Comparison of ENCODE assay signal across 14 cellular contexts in the genomic region with DNA sequence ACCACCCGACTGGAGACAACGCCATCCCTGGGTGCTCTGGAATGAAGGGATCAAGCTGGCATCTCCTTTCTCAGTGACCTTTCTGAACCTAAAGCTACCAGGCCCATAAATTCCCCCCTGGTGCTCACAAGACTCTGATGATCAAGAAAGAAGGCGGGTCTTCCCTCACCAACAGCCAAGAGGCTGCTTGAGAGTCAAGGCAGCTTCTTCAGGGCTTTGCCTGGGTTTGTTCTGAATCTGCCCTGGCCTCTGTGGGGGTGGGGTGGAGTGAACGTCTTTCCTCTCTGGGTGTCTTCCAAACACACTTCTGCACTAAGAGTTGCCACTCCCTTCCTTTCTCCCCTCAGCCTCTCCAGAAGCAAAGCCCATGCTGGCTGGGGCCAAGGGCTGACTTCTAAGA. TPM values are rescaled to one million over a fixed set of nuclear protein-coding genes. Genes with fewer than 3 reads are reported as not detected.
A peak's percentile ranks its signal among the peaks of the same experiment; 100 is the strongest.
DNase-seq lines count a peak whose midpoint lies in the region; ATAC-seq and TF ChIP-seq lines count a peak whose summit lies in the region.
"Had no signal": no experiment of that assay in that cellular context is flagged by ENCODE, and none has a peak within 500 bp of the region (broad histone marks: within the 10 kb centered on the region; RNA-seq: fewer than 3 reads in every experiment).

No MANE protein-coding gene starts in this region.

- in situ Hi-C loops in HAP-1 (cut with MboI; ENCODE audit: low sequenced_read_pairs) = no loop called here

- ATAC-seq in CD8-positive, alpha-beta T cell = peak; percentile 53
- ATAC-seq in activated B cell treated with CpG ODN at 0.5 μM for 24 hours (ENCODE audit: low read depth) (no peak), HG02678 (IDR thresholded peaks at IDR 0.05; ENCODE audit: unreplicated experiment) (no peak)
- ATAC-seq: foreskin keratinocyte had no signal

- peak overlapping the region; percentile 18 for H3K4me3 ChIP-seq in CD8-positive, alpha-beta T cell (ENCODE audit: low read depth, low read length)
- H3K4me3 ChIP-seq in sigmoid colon (no peak overlapping the region), HAP-1 (no peak overlapping the region)
- H3K4me3 ChIP-seq: transverse colon had no signal

- peaks cover 96% of the 10 kb centered on the region for H3K4me1 Mint-ChIP-seq in CD8-positive, alpha-beta T cell (ENCODE audit: low read depth)
- H3K4me1 Mint-ChIP-seq in activated B cell treated with CpG ODN at 0.5 μM for 24 hours = no peaks in the 10 kb centered on the region
- peaks cover 95% of the 10 kb centered on the region for H3K4me1 Mint-ChIP-seq in activated naive CD4-positive, alpha-beta T cell treated with anti-CD3 and anti-CD28 coated beads for 36 hours (ENCODE audit: low read depth)
- H3K4me1 Mint-ChIP-seq in osteocyte (ENCODE audit: unreplicated experiment) = no peaks in the 10 kb centered on the region

- TF ChIP-seq POLR2A in sigmoid colon (IDR thresholded peaks at IDR 0.05) = no peak

- H3K9me3 ChIP-seq in CD8-positive, alpha-beta T cell (ENCODE audit: low read length) = no peaks in the 10 kb centered on the region
- H3K9me3 ChIP-seq in sigmoid colon (no peaks in the 10 kb centered on the region), HAP-1 (no peaks in the 10 kb centered on the region)
- H3K9me3 ChIP-seq: transverse colon had no signal

- peaks cover 5% of the 10 kb centered on the region for H3K36me3 ChIP-seq in CD8-positive, alpha-beta T cell (ENCODE audit: insufficient read depth, low read length)
- H3K36me3 ChIP-seq in sigmoid colon = no peaks in the 10 kb centered on the region
- H3K36me3 ChIP-seq in HAP-1 (replicated peaks) = no peaks in the 10 kb centered on the region
- H3K36me3 ChIP-seq: brain microvascular endothelial cell, transverse colon had no signal

- DNase-seq in CD8-positive, alpha-beta T cell = peak in 3 of 7 experiments; percentile 53 to 64 (median 62)
- DNase-seq in activated B cell treated with CpG ODN at 0.5 μM for 24 hours (no peak), sigmoid colon (peak; percentile 44), osteocyte (ENCODE audit: extremely low spot score, unreplicated experiment) (no peak), HAP-1 (ENCODE audit: low spot score in 2 of 2) (no peak), GM19238 (ENCODE audit: insufficient read length, low spot score) (no peak)
- DNase-seq in activated naive CD4-positive, alpha-beta T cell treated with anti-CD3 and anti-CD28 coated beads for 36 hours = peak; percentile 93
- DNase-seq: brain microvascular endothelial cell, endodermal cell, foreskin keratinocyte, NCI-H1105 treated with DMSO at 0.1 percent for 48 hours, nucleus accumbens, transverse colon had no signal

- no peak for TF ChIP-seq CTCF in CD8-positive, alpha-beta T cell (IDR thresholded peaks at IDR 0.05)
- TF ChIP-seq CTCF in activated B cell treated with CpG ODN at 0.5 μM for 24 hours (IDR thresholded peaks at IDR 0.05) = no peak
- TF ChIP-seq CTCF in sigmoid colon (IDR thresholded peaks at IDR 0.05) = no peak
- TF ChIP-seq CTCF in osteocyte (IDR thresholded peaks at IDR 0.05) = no peak

- H3K27ac Mint-ChIP-seq in CD8-positive, alpha-beta T cell = peak overlapping the region; percentile 94
- H3K27ac Mint-ChIP-seq in activated B cell treated with CpG ODN at 0.5 μM for 24 hours (peak overlapping the region; percentile 12), osteocyte (ENCODE audit: unreplicated experiment) (no peak overlapping the region)
- peak overlapping the region; percentile 92 for H3K27ac Mint-ChIP-seq in activated naive CD4-positive, alpha-beta T cell treated with anti-CD3 and anti-CD28 coated beads for 36 hours
- H3K27ac Mint-ChIP-seq: endodermal cell had no signal

- no peaks in the 10 kb centered on the region for H3K9me3 Mint-ChIP-seq in CD8-positive, alpha-beta T cell
- H3K9me3 Mint-ChIP-seq in activated B cell treated with CpG ODN at 0.5 μM for 24 hours = no peaks in the 10 kb centered on the region
- no peaks in the 10 kb centered on the region for H3K9me3 Mint-ChIP-seq in activated naive CD4-positive, alpha-beta T cell treated with anti-CD3 and anti-CD28 coated beads for 36 hours
- no peaks in the 10 kb centered on the region for H3K9me3 Mint-ChIP-seq in osteocyte (ENCODE audit: unreplicated experiment)
- H3K9me3 Mint-ChIP-seq: endodermal cell had no signal

- 79% methylated on average over 4 of the region's 4 CpGs for WGBS in sigmoid colon, 2 donors

- peak overlapping the region; percentile 61 for H3K4me3 Mint-ChIP-seq in CD8-positive, alpha-beta T cell
- H3K4me3 Mint-ChIP-seq in activated B cell treated with CpG ODN at 0.5 μM for 24 hours (no peak overlapping the region), osteocyte (ENCODE audit: unreplicated experiment) (no peak overlapping the region)
- peak overlapping the region; percentile 57 for H3K4me3 Mint-ChIP-seq in activated naive CD4-positive, alpha-beta T cell treated with anti-CD3 and anti-CD28 coated beads for 36 hours
- H3K4me3 Mint-ChIP-seq: endodermal cell had no signal

- no peak for TF ChIP-seq EP300 in sigmoid colon (IDR thresholded peaks at IDR 0.05)

- no peaks in the 10 kb centered on the region for H3K27me3 Mint-ChIP-seq in CD8-positive, alpha-beta T cell (ENCODE audit: low read depth)
- H3K27me3 Mint-ChIP-seq in activated B cell treated with CpG ODN at 0.5 μM for 24 hours (peaks cover 24% of the 10 kb centered on the region), osteocyte (ENCODE audit: unreplicated experiment) (peaks cover 42% of the 10 kb centered on the region)
- no peaks in the 10 kb centered on the region for H3K27me3 Mint-ChIP-seq in activated naive CD4-positive, alpha-beta T cell treated with anti-CD3 and anti-CD28 coated beads for 36 hours (ENCODE audit: low read depth)

- H3K27me3 ChIP-seq in CD8-positive, alpha-beta T cell (ENCODE audit: insufficient read depth, low read length) = no peaks in the 10 kb centered on the region
- H3K27me3 ChIP-seq in sigmoid colon (no peaks in the 10 kb centered on the region), HAP-1 (ENCODE audit: low read depth) (no peaks in the 10 kb centered on the region)
- H3K27me3 ChIP-seq: brain microvascular endothelial cell, transverse colon had no signal

- H3K4me1 ChIP-seq in CD8-positive, alpha-beta T cell (ENCODE audit: insufficient read depth, low read length) = peaks cover 93% of the 10 kb centered on the region
- H3K4me1 ChIP-seq in sigmoid colon = no peaks in the 10 kb centered on the region
- no peaks in the 10 kb centered on the region for H3K4me1 ChIP-seq in HAP-1
- H3K4me1 ChIP-seq: foreskin keratinocyte had no signal

- CTCF ChIA-PET in CD8-positive, alpha-beta T cell (lab: Charles Lee) = interaction anchor here (0.6 kb wide), 1 partner anchor 25 kb away, joined by 3 read pairs; no protein-coding TSS in a partner anchor
- CTCF ChIA-PET in activated B cell treated with CpG ODN at 0.5 μM for 24 hours (lab: Charles Lee) = no interaction called here
- CTCF ChIA-PET in activated naive CD4-positive, alpha-beta T cell treated with anti-CD3 and anti-CD28 coated beads for 36 hours (lab: Charles Lee) = interaction anchor here (1.2 to 1.9 kb wide), 3 partner anchors 14 to 40 kb away, joined by 3 to 4 read pairs (median 4); no protein-coding TSS in a partner anchor

- POLR2A ChIA-PET in CD8-positive, alpha-beta T cell (lab: Charles Lee) = interaction anchor here (1.4 kb wide), 1 partner anchor 55 kb away, joined by 3 read pairs; no protein-coding TSS in a partner anchor
- POLR2A ChIA-PET in activated B cell treated with CpG ODN at 0.5 μM for 24 hours (lab: Charles Lee) = no interaction called here

- H3K36me3 Mint-ChIP-seq in CD8-positive, alpha-beta T cell = peaks cover 76% of the 10 kb centered on the region
- H3K36me3 Mint-ChIP-seq in activated B cell treated with CpG ODN at 0.5 μM for 24 hours (ENCODE audit: low read depth) (no peaks in the 10 kb centered on the region), osteocyte (ENCODE audit: unreplicated experiment) (no peaks in the 10 kb centered on the region)
- H3K36me3 Mint-ChIP-seq in activated naive CD4-positive, alpha-beta T cell treated with anti-CD3 and anti-CD28 coated beads for 36 hours (ENCODE audit: low read depth) = peaks cover 34% of the 10 kb centered on the region

- intact Hi-C loops in CD8-positive, alpha-beta T cell (cut with DNase I, micrococcal nuclease) = loop anchor here in 1 of 2 experiments (5.0 kb wide), 2 partner anchors 35 kb away; a partner anchor contains a TSS
- intact Hi-C loops in activated B cell treated with CpG ODN at 0.5 μM for 24 hours (cut with micrococcal nuclease) (no loop called here), sigmoid colon (cut with DNase I) (no loop called here)
- intact Hi-C loops in activated naive CD4-positive, alpha-beta T cell treated with anti-CD3 and anti-CD28 coated beads for 36 hours (cut with micrococcal nuclease) = loop anchor here (1.0 kb wide), 4 partner anchors 8 to 35 kb away; no protein-coding TSS in a partner anchor

- H3K27ac ChIP-seq in CD8-positive, alpha-beta T cell (ENCODE audit: low read depth, low read length) = no peak overlapping the region
- no peak overlapping the region for H3K27ac ChIP-seq in sigmoid colon
- H3K27ac ChIP-seq: brain microvascular endothelial cell, foreskin keratinocyte, transverse colon had no signal

RNA-seq across cellular contexts. Expression of a gene that starts 36.1 kb away (rescaled TPM):
- total RNA-seq in CD8-positive, alpha-beta T cell = 100 to 1,000 TPM; 327 to 331 TPM
- total RNA-seq in activated B cell treated with CpG ODN at 0.5 μM for 24 hours (1.0 and 2.1 TPM in 2 replicates), sigmoid colon (1 to 10 TPM in 1 of 4 donors, under 1 TPM in 1, not detected in 2; 0.36 to 1.8 TPM), osteocyte (not detected in 2 replicates)
- 10 to 100 TPM; 73.5 to 78.3 TPM for total RNA-seq in activated naive CD4-positive, alpha-beta T cell treated with anti-CD3 and anti-CD28 coated beads for 36 hours
- 10 to 100 TPM in 1 of 3 donors, under 1 TPM in 1, not detected in 1; 0.92 to 20.3 TPM for polyA plus RNA-seq in sigmoid colon
- polyA plus RNA-seq: foreskin keratinocyte had no signal

Comparison
In these comparisons a context has a peak if more than half of its experiments do, and no peak if none do; other contexts are left out.
1. DNase-seq: peak in activated naive CD4-positive, alpha-beta T cell treated with anti-CD3 and anti-CD28 coated beads for 36 hours (single experiment) and sigmoid colon (single experiment); none in activated B cell treated with CpG ODN at 0.5 μM for 24 hours (single experiment), osteocyte (single experiment), HAP-1 (0 of 2) and GM19238 (single experiment).
2. H3K4me3 Mint-ChIP-seq: peak in CD8-positive, alpha-beta T cell (single experiment) and activated naive CD4-positive, alpha-beta T cell treated with anti-CD3 and anti-CD28 coated beads for 36 hours (single experiment); none in activated B cell treated with CpG ODN at 0.5 μM for 24 hours (single experiment) and osteocyte (single experiment).
3. RNA of a gene that starts 36.1 kb away (total RNA-seq): 327 to 331 TPM in CD8-positive, alpha-beta T cell and 73.5 to 78.3 TPM in activated naive CD4-positive, alpha-beta T cell treated with anti-CD3 and anti-CD28 coated beads for 36 hours; 1.0 to 2.1 TPM in activated B cell treated with CpG ODN at 0.5 μM for 24 hours, 0.36 to 1.8 TPM in sigmoid colon and not detected in osteocyte; every median in the first group is over 10 times any median in the second.